Comparison of ENCODE assay signal across 1 cellular context in the genomic region with DNA sequence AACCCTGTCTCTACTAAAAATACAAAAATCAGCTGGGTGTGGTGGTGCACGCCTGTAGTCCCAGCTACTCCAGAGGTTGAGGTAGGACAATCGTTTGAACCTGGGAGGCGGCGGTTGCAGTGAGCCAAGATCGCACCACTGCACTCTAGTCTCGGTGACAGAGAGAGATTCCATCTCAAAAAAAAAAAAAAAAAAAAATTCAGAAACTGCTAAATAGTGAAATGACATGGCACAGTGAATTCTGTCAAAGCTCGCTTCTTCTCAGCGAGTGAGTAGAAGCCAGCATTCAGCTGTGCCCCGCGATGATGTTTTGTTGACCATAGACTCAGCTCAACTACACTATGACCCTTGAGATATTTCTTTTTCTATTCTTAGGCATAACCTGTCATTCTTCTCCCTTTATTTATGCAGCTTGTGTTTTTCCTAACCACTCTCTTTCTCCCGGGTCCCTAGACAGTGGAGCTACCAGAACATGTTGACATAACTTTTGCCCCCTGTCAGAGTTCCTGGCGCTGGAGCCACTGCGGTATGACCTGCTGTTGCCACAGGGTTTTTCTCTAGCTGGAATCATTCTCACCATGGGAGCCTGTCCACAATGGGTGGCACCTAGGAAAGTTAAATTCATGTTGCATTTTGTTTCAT.
A peak's percentile ranks its signal among the peaks of the same experiment; 100 is the strongest.
TF ChIP-seq lines count a peak whose summit lies in the region.

No MANE protein-coding gene starts in this region.

TF ChIP-seq in HepG2, 621 proteins besides CTCF, POLR2A, EP300 and RAD21 (continued from another document and continues in another):
- no peak; the same call in 1 of the 2 replicates for TF ChIP-seq PRDM10 (CRISPR knock-in tag; IDR thresholded peaks at IDR 0.05; ENCODE audit: low read depth)
- TF ChIP-seq BCL6 (CRISPR knock-in tag; IDR thresholded peaks at IDR 0.05) = peak; percentile 90
- no peak for TF ChIP-seq ZNF446 (CRISPR knock-in tag; IDR thresholded peaks at IDR 0.05)
- no peak for TF ChIP-seq MTA1 (CRISPR knock-in tag; IDR thresholded peaks at IDR 0.05; ENCODE audit: borderline replicate concordance)
- no peak for TF ChIP-seq EED (CRISPR knock-in tag; IDR thresholded peaks at IDR 0.05)
- TF ChIP-seq ZNF205 (CRISPR knock-in tag; IDR thresholded peaks at IDR 0.05) = no peak
- TF ChIP-seq SNAI1 (CRISPR knock-in tag; IDR thresholded peaks at IDR 0.05; ENCODE audit: borderline replicate concordance) = no peak
- TF ChIP-seq ETV5 (CRISPR knock-in tag; IDR thresholded peaks at IDR 0.05; ENCODE audit: borderline replicate concordance) = peak; percentile 36; the same call in 1 of the 2 replicates
- TF ChIP-seq MXD3 (CRISPR knock-in tag; IDR thresholded peaks at IDR 0.05) = no peak
- TF ChIP-seq ZNF224 (CRISPR knock-in tag; IDR thresholded peaks at IDR 0.05) = no peak
- no peak for TF ChIP-seq ZNF253 (CRISPR knock-in tag; IDR thresholded peaks at IDR 0.05; ENCODE audit: borderline replicate concordance)
- TF ChIP-seq MIXL1 (CRISPR knock-in tag; IDR thresholded peaks at IDR 0.05) = no peak; the same call in 1 of the 2 replicates
- TF ChIP-seq MBNL3 (CRISPR knock-in tag; conservative IDR thresholded peaks at IDR 0.05) = no peak
- no peak for TF ChIP-seq FUBP1 (CRISPR knock-in tag; IDR thresholded peaks at IDR 0.05; ENCODE audit: borderline replicate concordance)
- TF ChIP-seq, protein P1, sequence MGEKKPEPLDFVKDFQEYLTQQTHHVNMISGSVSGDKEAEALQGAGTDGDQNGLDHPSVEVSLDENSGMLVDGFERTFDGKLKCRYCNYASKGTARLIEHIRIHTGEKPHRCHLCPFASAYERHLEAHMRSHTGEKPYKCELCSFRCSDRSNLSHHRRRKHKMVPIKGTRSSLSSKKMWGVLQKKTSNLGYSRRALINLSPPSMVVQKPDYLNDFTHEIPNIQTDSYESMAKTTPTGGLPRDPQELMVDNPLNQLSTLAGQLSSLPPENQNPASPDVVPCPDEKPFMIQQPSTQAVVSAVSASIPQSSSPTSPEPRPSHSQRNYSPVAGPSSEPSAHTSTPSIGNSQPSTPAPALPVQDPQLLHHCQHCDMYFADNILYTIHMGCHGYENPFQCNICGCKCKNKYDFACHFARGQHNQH (CRISPR knock-in tag; IDR thresholded peaks at IDR 0.05) = 0 out of 2 replicates have a peak, but pooled peaks have one; percentile 56
- no peak for TF ChIP-seq ZNF572 (CRISPR knock-in tag; IDR thresholded peaks at IDR 0.05)
- no peak for TF ChIP-seq PRMT3 (CRISPR knock-in tag; IDR thresholded peaks at IDR 0.05; ENCODE audit: borderline replicate concordance, low read depth)
- TF ChIP-seq PHF20 (CRISPR knock-in tag; IDR thresholded peaks at IDR 0.05) = no peak
- TF ChIP-seq, protein P2, sequence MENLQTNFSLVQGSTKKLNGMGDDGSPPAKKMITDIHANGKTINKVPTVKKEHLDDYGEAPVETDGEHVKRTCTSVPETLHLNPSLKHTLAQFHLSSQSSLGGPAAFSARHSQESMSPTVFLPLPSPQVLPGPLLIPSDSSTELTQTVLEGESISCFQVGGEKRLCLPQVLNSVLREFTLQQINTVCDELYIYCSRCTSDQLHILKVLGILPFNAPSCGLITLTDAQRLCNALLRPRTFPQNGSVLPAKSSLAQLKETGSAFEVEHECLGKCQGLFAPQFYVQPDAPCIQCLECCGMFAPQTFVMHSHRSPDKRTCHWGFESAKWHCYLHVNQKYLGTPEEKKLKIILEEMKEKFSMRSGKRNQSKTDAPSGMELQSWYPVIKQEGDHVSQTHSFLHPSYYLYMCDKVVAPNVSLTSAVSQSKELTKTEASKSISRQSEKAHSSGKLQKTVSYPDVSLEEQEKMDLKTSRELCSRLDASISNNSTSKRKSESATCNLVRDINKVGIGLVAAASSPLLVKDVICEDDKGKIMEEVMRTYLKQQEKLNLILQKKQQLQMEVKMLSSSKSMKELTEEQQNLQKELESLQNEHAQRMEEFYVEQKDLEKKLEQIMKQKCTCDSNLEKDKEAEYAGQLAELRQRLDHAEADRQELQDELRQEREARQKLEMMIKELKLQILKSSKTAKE (CRISPR knock-in tag; IDR thresholded peaks at IDR 0.05; ENCODE audit: borderline replicate concordance) = peak; percentile 50
- TF ChIP-seq ZNF543 (CRISPR knock-in tag; IDR thresholded peaks at IDR 0.05) = no peak
- TF ChIP-seq, protein P3, sequence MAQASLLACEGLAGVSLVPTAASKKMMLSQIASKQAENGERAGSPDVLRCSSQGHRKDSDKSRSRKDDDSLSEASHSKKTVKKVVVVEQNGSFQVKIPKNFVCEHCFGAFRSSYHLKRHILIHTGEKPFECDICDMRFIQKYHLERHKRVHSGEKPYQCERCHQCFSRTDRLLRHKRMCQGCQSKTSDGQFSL (CRISPR knock-in tag; IDR thresholded peaks at IDR 0.05) = no peak
- no peak for TF ChIP-seq ZNF703 (CRISPR knock-in tag; IDR thresholded peaks at IDR 0.05; ENCODE audit: borderline replicate concordance)
- no peak for TF ChIP-seq TSC22D2 (CRISPR knock-in tag; IDR thresholded peaks at IDR 0.05; ENCODE audit: borderline replicate concordance)
- TF ChIP-seq HNF4A (CRISPR knock-in tag; IDR thresholded peaks at IDR 0.05) = peak; percentile 80
- TF ChIP-seq PLSCR1 (CRISPR knock-in tag; IDR thresholded peaks at IDR 0.05; ENCODE audit: borderline replicate concordance) = no peak
- TF ChIP-seq KLF16 (CRISPR knock-in tag; IDR thresholded peaks at IDR 0.05) = no peak
- no peak for TF ChIP-seq THRA (CRISPR knock-in tag; IDR thresholded peaks at IDR 0.05; ENCODE audit: borderline replicate concordance)
- TF ChIP-seq MAX (IDR thresholded peaks at IDR 0.05) = no peak
- TF ChIP-seq PATZ1 (CRISPR knock-in tag; IDR thresholded peaks at IDR 0.05) = peak; percentile 50; the same call in 1 of the 2 replicates
- TF ChIP-seq KAT2B (IDR thresholded peaks at IDR 0.05; ENCODE audit: borderline replicate concordance, low read depth, low read length) = no peak
- no peak; the same call in 1 of the 2 replicates for TF ChIP-seq YEATS4 (CRISPR knock-in tag; IDR thresholded peaks at IDR 0.05; ENCODE audit: borderline replicate concordance)
- TF ChIP-seq, protein P4, sequence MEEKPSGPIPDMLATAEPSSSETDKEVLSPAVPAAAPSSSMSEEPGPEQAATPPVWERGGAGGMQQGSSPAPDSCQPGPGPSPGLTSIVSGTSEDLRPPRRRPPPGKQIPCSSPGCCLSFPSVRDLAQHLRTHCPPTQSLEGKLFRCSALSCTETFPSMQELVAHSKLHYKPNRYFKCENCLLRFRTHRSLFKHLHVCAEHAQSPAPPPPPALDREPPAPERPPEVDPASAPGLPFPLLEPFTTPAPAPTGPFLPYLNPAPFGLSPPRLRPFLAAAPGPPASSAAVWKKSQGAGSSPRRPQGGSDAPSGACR (CRISPR knock-in tag; IDR thresholded peaks at IDR 0.05) = no peak
- TF ChIP-seq MTF1 (CRISPR knock-in tag; IDR thresholded peaks at IDR 0.05) = no peak
- TF ChIP-seq, protein P5, sequence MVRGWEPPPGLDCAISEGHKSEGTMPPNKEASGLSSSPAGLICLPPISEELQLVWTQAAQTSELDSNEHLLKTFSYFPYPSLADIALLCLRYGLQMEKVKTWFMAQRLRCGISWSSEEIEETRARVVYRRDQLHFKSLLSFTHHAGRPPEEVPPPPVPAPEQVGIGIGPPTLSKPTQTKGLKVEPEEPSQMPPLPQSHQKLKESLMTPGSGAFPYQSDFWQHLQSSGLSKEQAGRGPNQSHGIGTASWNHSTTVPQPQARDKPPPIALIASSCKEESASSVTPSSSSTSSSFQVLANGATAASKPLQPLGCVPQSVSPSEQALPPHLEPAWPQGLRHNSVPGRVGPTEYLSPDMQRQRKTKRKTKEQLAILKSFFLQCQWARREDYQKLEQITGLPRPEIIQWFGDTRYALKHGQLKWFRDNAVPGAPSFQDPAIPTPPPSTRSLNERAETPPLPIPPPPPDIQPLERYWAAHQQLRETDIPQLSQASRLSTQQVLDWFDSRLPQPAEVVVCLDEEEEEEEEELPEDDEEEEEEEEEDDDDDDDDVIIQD (CRISPR knock-in tag; IDR thresholded peaks at IDR 0.05; ENCODE audit: low read depth) = no peak; the same call in 1 of the 2 replicates
- no peak for TF ChIP-seq NFIC (IDR thresholded peaks at IDR 0.05; ENCODE audit: low read length)
- TF ChIP-seq NAIF1 (CRISPR knock-in tag; IDR thresholded peaks at IDR 0.05; ENCODE audit: borderline replicate concordance) = no peak
- TF ChIP-seq NR2F2 (IDR thresholded peaks at IDR 0.05; ENCODE audit: borderline replicate concordance, low read depth) = peak; percentile 78
- no peak for TF ChIP-seq PHB2 (IDR thresholded peaks at IDR 0.05; ENCODE audit: partially characterized antibody)
- TF ChIP-seq ZNF616 (CRISPR knock-in tag; IDR thresholded peaks at IDR 0.05; ENCODE audit: low read depth) = no peak
- no peak for TF ChIP-seq ATF7-NPFF (CRISPR knock-in tag; IDR thresholded peaks at IDR 0.05; ENCODE audit: low read depth)
- TF ChIP-seq MXD4 (CRISPR knock-in tag; IDR thresholded peaks at IDR 0.05) = no peak
- TF ChIP-seq TCF7 (IDR thresholded peaks at IDR 0.05; ENCODE audit: low read depth) = peak; percentile 27; the same call in 1 of the 2 replicates
- no peak for TF ChIP-seq MED13 (CRISPR knock-in tag; IDR thresholded peaks at IDR 0.05)
